Comparison of ENCODE assay signal across 28 cellular contexts in the genomic region with DNA sequence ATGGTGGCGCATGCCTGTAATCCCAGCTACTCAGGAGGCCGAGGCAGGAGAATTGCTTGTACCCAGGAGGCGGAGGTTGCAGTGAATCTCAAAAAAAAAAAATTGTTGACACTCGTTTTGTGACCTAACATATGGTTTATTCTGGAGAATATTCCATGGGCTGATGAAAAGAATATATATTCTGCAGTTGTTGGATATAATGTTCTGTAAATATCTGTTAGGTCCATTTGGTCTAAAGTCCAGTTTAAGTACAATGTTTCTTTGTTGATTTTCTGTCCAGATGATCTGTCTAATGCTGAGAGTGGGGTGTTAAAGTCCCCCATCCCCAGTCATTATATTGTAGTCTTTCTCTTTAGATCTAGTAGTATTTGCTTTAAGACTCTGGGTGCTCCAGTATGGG. TPM values are rescaled to one million over a fixed set of nuclear protein-coding genes. Genes with fewer than 3 reads are reported as not detected.
DNase-seq lines count a peak whose midpoint lies in the region; ATAC-seq, FAIRE-seq and TF ChIP-seq lines count a peak whose summit lies in the region.
"Had no signal": no experiment of that assay in that cellular context is flagged by ENCODE, and none has a peak within 500 bp of the region (broad histone marks: within the 10 kb centered on the region; RNA-seq: fewer than 3 reads in every experiment).

No MANE protein-coding gene starts in this region.

- 59% methylated on average over 4 of the region's 4 CpGs for WGBS in HepG2 (ENCODE audit: low lambda C conversion rate)
- WGBS in right lobe of liver (ENCODE audit: insufficient coverage, low coverage, low lambda C conversion rate, missing lambda C conversion rate) = 97% methylated on average over 4 of the region's 4 CpGs

- TF ChIP-seq EP300 in HepG2 (IDR thresholded peaks at IDR 0.05; ENCODE audit: low read depth in 2 of 2, low read length in 2 of 2) (peak in 1 of 2 experiments; percentile 35; a peak in 1 of 4 replicates), HepG2 (CRISPR knock-in tag; IDR thresholded peaks at IDR 0.05; ENCODE audit: borderline replicate concordance) (no peak)

- FAIRE-seq in HepG2 (lab: Jason Lieb, UNC) = no peak
- FAIRE-seq: A549, D721Med had no signal

- no TSS peak for BruUV-seq in HepG2 (replicated peaks; lab: Mats Ljungman, UMichigan)

- POLR2A ChIA-PET in HepG2 (lab: Yijun Ruan, JAX) = no interaction called here

- H3K27ac ChIP-seq in HepG2 (ENCODE audit: extremely low read length, insufficient read depth, low read length) (peak overlapping the region; percentile 22), right lobe of liver (no peak overlapping the region)
- H3K27ac ChIP-seq: 22Rv1; A549; BLaER1; BLaER1 treated with 17β-estradiol and CSF1 and Interleukin-3, amounts not matched to agents 10 nM and 100 nM; C4-2B had no signal

- H3K27me3 ChIP-seq in HepG2 (ENCODE audit: control insufficient read depth in 1 of 2, insufficient read depth in 2 of 2, low read length in 2 of 2) (no peaks in the 10 kb centered on the region), right lobe of liver (no peaks in the 10 kb centered on the region)
- H3K27me3 ChIP-seq: BE2C; BLaER1; BLaER1 treated with 17β-estradiol and CSF1 and Interleukin-3, amounts not matched to agents 10 nM and 100 nM had no signal

- in situ Hi-C loops in HepG2 (cut with HindIII; ENCODE audit: extremely low pct_ligation_motif_present, low pct_unique_long_range_greater_than_20kb) = no loop called here

- H3K9me3 ChIP-seq in HepG2 (ENCODE audit: low read length) = peaks cover 8% of the 10 kb centered on the region
- no peaks in the 10 kb centered on the region for H3K9me3 ChIP-seq in right lobe of liver
- H3K9me3 ChIP-seq: A549, BE2C had no signal

- no peak overlapping the region for H3K9ac ChIP-seq in HepG2 (ENCODE audit: insufficient read depth, low read depth, low read length)
- H3K9ac ChIP-seq: BLaER1; BLaER1 treated with 17β-estradiol and CSF1 and Interleukin-3, amounts not matched to agents 10 nM and 100 nM had no signal

- H3K4me1 ChIP-seq in HepG2 (ENCODE audit: insufficient read depth, low read length) (peaks cover 17% of the 10 kb centered on the region), right lobe of liver (no peaks in the 10 kb centered on the region)
- H3K4me1 ChIP-seq: A549, BLaER1, Caco-2 had no signal

- no peak overlapping the region for H3K4me3 ChIP-seq in HepG2 (replicated peaks in 1 of 3; ENCODE audit: insufficient read depth in 1 of 3, low read depth in 2 of 3, low read length in 3 of 3)
- no peak overlapping the region for H3K4me3 ChIP-seq in right lobe of liver
- H3K4me3 ChIP-seq: A549; BLaER1; BLaER1 treated with 17β-estradiol and CSF1 and Interleukin-3, amounts not matched to agents 10 nM and 100 nM had no signal

- TF ChIP-seq POLR2A in HepG2 (IDR thresholded peaks at IDR 0.05; ENCODE audit: insufficient read depth in 1 of 2, low read depth in 2 of 2, low read length in 2 of 2) = no peak
- no peak for TF ChIP-seq POLR2A in right lobe of liver (IDR thresholded peaks at IDR 0.05)

- CTCF ChIA-PET in HepG2 (lab: Yijun Ruan, JAX; ENCODE audit: low intra/inter-chr PET ratio, low total read pairs) = no interaction called here

- intact Hi-C loops in HepG2 (cut with micrococcal nuclease; ENCODE audit: unreplicated experiment) = no loop called here
- intact Hi-C loops in right lobe of liver (cut with DNase I) = no loop called here

- TF ChIP-seq RAD21 in HepG2 (CRISPR knock-in tag; IDR thresholded peaks at IDR 0.05) = no peak

- H3K79me2 ChIP-seq in HepG2 (ENCODE audit: insufficient read depth, low read length) = no peaks in the 10 kb centered on the region

- H3K36me3 ChIP-seq in HepG2 (replicated peaks in 1 of 2; ENCODE audit: control insufficient read depth in 1 of 2, insufficient read depth in 2 of 2, low read length in 2 of 2) = no peaks in the 10 kb centered on the region
- H3K36me3 ChIP-seq in right lobe of liver = no peaks in the 10 kb centered on the region
- H3K36me3 ChIP-seq: BE2C, BLaER1 had no signal

- H2AFZ ChIP-seq in HepG2 (ENCODE audit: low read length) = no peak overlapping the region

- TF ChIP-seq CTCF in HepG2 (CRISPR knock-in tag; IDR thresholded peaks at IDR 0.05) (no peak), right lobe of liver (IDR thresholded peaks at IDR 0.05) (no peak)

- ATAC-seq in HepG2 = peak; percentile 62
- ATAC-seq in right lobe of liver = no peak
- ATAC-seq: A549; CD8-positive, alpha-beta T cell had no signal

- no peaks in the 10 kb centered on the region for H4K20me1 ChIP-seq in HepG2 (ENCODE audit: insufficient read depth, low read length)
- H4K20me1 ChIP-seq: BLaER1; BLaER1 treated with 17β-estradiol and CSF1 and Interleukin-3, amounts not matched to agents 10 nM and 100 nM had no signal

- H3K4me2 ChIP-seq in HepG2 (ENCODE audit: low read depth, low read length) = no peak overlapping the region
- H3K4me2 ChIP-seq: A549; BLaER1; BLaER1 treated with 17β-estradiol and CSF1 and Interleukin-3, amounts not matched to agents 10 nM and 100 nM had no signal

- DNase-seq in HepG2 (ENCODE audit: low spot score) = peak; percentile 75
- no peak for DNase-seq in right lobe of liver
- DNase-seq: 8988T; ACHN; AML-193; BE2C; C1 segment of cervical spinal cord; Caco-2; Calu3; CD4-positive, alpha-beta memory T cell; CD4-positive, alpha-beta T cell; CD4-positive, CD25-positive, alpha-beta regulatory T cell; CD8-positive, alpha-beta memory T cell; CD8-positive, alpha-beta T cell; COR-L47; DMS 273 treated with DMSO at 0.1 percent for 48 hours; DMS153; DMS53; DMS79; DMS79 treated with DMSO at 0.1 percent for 48 hours; DND-41; EL had no signal

TF ChIP-seq in HepG2, 621 proteins besides CTCF, POLR2A, EP300 and RAD21 (continues in another document):
- TF ChIP-seq, protein P1, sequence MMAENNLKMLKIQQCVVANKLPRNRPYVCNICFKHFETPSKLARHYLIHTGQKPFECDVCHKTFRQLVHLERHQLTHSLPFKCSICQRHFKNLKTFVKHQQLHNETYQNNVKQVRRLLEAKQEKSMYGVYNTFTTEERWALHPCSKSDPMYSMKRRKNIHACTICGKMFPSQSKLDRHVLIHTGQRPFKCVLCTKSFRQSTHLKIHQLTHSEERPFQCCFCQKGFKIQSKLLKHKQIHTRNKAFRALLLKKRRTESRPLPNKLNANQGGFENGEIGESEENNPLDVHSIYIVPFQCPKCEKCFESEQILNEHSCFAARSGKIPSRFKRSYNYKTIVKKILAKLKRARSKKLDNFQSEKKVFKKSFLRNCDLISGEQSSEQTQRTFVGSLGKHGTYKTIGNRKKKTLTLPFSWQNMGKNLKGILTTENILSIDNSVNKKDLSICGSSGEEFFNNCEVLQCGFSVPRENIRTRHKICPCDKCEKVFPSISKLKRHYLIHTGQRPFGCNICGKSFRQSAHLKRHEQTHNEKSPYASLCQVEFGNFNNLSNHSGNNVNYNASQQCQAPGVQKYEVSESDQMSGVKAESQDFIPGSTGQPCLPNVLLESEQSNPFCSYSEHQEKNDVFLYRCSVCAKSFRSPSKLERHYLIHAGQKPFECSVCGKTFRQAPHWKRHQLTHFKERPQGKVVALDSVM (CRISPR knock-in tag; IDR thresholded peaks at IDR 0.05) = peak; percentile 85
- no peak for TF ChIP-seq SMARCE1 (IDR thresholded peaks at IDR 0.05; ENCODE audit: borderline replicate concordance)
- TF ChIP-seq ZNF256 (CRISPR knock-in tag; conservative IDR thresholded peaks at IDR 0.05) = no peak
- TF ChIP-seq ZNF589 (CRISPR knock-in tag; conservative IDR thresholded peaks at IDR 0.05) = no peak
- no peak for TF ChIP-seq ELF4 (CRISPR knock-in tag; IDR thresholded peaks at IDR 0.05; ENCODE audit: borderline replicate concordance)
- TF ChIP-seq, protein P2, sequence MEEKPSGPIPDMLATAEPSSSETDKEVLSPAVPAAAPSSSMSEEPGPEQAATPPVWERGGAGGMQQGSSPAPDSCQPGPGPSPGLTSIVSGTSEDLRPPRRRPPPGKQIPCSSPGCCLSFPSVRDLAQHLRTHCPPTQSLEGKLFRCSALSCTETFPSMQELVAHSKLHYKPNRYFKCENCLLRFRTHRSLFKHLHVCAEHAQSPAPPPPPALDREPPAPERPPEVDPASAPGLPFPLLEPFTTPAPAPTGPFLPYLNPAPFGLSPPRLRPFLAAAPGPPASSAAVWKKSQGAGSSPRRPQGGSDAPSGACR (CRISPR knock-in tag; IDR thresholded peaks at IDR 0.05) = no peak
- TF ChIP-seq HNF4G (IDR thresholded peaks at IDR 0.05; ENCODE audit: borderline replicate concordance, low read depth, low read length) = peak; percentile 23; the same call in 1 of the 2 replicates
- no peak for TF ChIP-seq HNF4G (CRISPR knock-in tag; IDR thresholded peaks at IDR 0.05; ENCODE audit: borderline replicate concordance, low read depth)
- no peak for TF ChIP-seq ZNF772 (CRISPR knock-in tag; IDR thresholded peaks at IDR 0.05)
- TF ChIP-seq U2AF1 (optimal IDR thresholded peaks at IDR 0.05; ENCODE audit: low read depth, low read length) = no peak
- no peak for TF ChIP-seq SOX6 (IDR thresholded peaks at IDR 0.05)
- peak; percentile 30; the same call in 1 of the 2 replicates for TF ChIP-seq SOX6 (CRISPR knock-in tag; IDR thresholded peaks at IDR 0.05)

RNA-seq across cellular contexts. Expression of a gene that starts 15.6 kb away (rescaled TPM):
- total RNA-seq in HepG2 (2016; rRNA removed; fragmentation: Illumina TruSeq; extraction: Trizol) (0.22 and 0.34 TPM in 2 replicates), right lobe of liver (1 to 10 TPM in 2 of 6 experiments, under 1 TPM in 4; 0.30 to 6.6 (median 0.52) TPM)
- 0.53 and 0.91 TPM in 2 replicates for total RNA-seq in HepG2 (2016; cell fraction: cytosol; rRNA removed; fragmentation: Illumina TruSeq; extraction: Trizol; ENCODE audit: low read depth)
- total RNA-seq in HepG2 (2016; cell fraction: insoluble cytoplasmic fraction; rRNA removed; fragmentation: Illumina TruSeq; extraction: Trizol) = 0.42 and 0.48 TPM in 2 replicates
- total RNA-seq in HepG2 (2016; cell fraction: membrane; rRNA removed; fragmentation: Illumina TruSeq; extraction: Trizol) = 0.37 and 0.45 TPM in 2 replicates
- 0.68 and 1.5 TPM in 2 replicates for total RNA-seq in HepG2 (2016; cell fraction: nucleus; rRNA removed; fragmentation: Illumina TruSeq; extraction: Trizol)
- 0.32 and 0.37 TPM in 2 replicates for polyA plus RNA-seq in HepG2 (2011; rRNA removed)
- 0.22 and 0.24 TPM in 2 replicates for polyA plus RNA-seq in HepG2 (2011; cell fraction: cytosol; rRNA removed)
- polyA plus RNA-seq in HepG2 (2011; cell fraction: nucleus; rRNA removed) = 0.63 and 0.69 TPM in 2 replicates
- 0.17 and 0.27 TPM in 2 replicates for polyA plus RNA-seq in HepG2 (2012)
- polyA plus RNA-seq in HepG2 (2016; cell fraction: cytosol; fragmentation: Illumina TruSeq; extraction: Trizol; ENCODE audit: low read depth) = 0.06 TPM in 1 of 2 replicates, not detected in the other
- polyA plus RNA-seq in HepG2 (2016; cell fraction: insoluble cytoplasmic fraction; fragmentation: Illumina TruSeq; extraction: Trizol; ENCODE audit: low read depth) = 0.34 and 0.61 TPM in 2 replicates
- polyA plus RNA-seq in HepG2 (2016; cell fraction: membrane; fragmentation: Illumina TruSeq; extraction: Trizol; ENCODE audit: low read depth) = 0.15 and 0.18 TPM in 2 replicates
- polyA plus RNA-seq in HepG2 (2016; cell fraction: nucleus; fragmentation: Illumina TruSeq; extraction: Trizol; ENCODE audit: insufficient read depth, low read depth) = 1.2 and 1.8 TPM in 2 replicates
- 2.0 and 67.6 TPM in 2 replicates for polyA minus RNA-seq in HepG2 (2011; rRNA and poly(A)+ RNA removed; ENCODE audit: low replicate concordance)
- 0.40 and 0.62 TPM in 2 replicates for polyA minus RNA-seq in HepG2 (2011; cell fraction: cytosol; rRNA and poly(A)+ RNA removed)
- 3.1 and 4.8 TPM in 2 replicates for polyA minus RNA-seq in HepG2 (2011; cell fraction: nucleus; rRNA and poly(A)+ RNA removed)
